In the genomic region with DNA sequence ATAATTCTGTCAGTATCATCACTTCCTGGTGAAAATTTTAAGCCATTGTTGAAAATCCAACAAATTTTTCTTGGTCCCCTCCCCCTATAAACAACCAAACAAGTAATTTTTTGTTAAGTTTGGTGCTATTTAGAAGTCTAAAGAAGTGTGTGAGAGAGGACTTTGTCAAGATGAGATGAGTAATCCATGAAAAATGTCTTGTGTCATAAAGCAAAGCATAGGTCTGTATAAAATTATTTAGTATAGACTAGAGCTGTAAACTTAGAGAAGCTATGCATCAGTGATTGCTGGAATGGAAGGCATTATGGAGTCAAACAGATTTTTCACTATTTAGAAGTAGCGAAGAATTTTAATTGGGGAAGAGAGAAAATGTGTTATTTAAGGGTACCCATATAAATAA, we compare ENCODE assay signal across 10 cellular contexts. TPM values are rescaled to one million over a fixed set of nuclear protein-coding genes. Genes with fewer than 3 reads are reported as not detected.
DNase-seq lines count a peak whose midpoint lies in the region; ATAC-seq, FAIRE-seq and TF ChIP-seq lines count a peak whose summit lies in the region.
"Had no signal": no experiment of that assay in that cellular context is flagged by ENCODE, and none has a peak within 500 bp of the region (broad histone marks: within the 10 kb centered on the region; RNA-seq: fewer than 3 reads in every experiment).

No MANE protein-coding gene starts in this region.

- peak overlapping the region; percentile 4 for H3K4me3 Mint-ChIP-seq in astrocyte (ENCODE audit: unreplicated experiment)
- no peak overlapping the region for H3K4me3 Mint-ChIP-seq in CD14-positive monocyte

- WGBS in A549 (ENCODE audit: missing lambda C conversion rate) = 97% methylated on average over 1 of the region's 1 CpG

- H3K9me3 Mint-ChIP-seq in astrocyte (ENCODE audit: unreplicated experiment) (no peaks in the 10 kb centered on the region), CD14-positive monocyte (peaks cover 0 to 2% (median 0%) of the 10 kb centered on the region in 7 donors)
- H3K9me3 Mint-ChIP-seq: activated naive CD4-positive, alpha-beta T cell treated with anti-CD3 and anti-CD28 coated beads, Interleukin-2, amount 50 U/mL, for 72 hours had no signal

- POLR2A ChIA-PET in A549 (lab: Yijun Ruan, JAX) = no interaction called here

- peaks cover 12% of the 10 kb centered on the region; the same call in 2 of the 3 replicates for H3K9me3 ChIP-seq in A549
- peaks cover 2% of the 10 kb centered on the region for H3K9me3 ChIP-seq in astrocyte (ENCODE audit: insufficient read depth, low read depth, low read length)
- H3K9me3 ChIP-seq in SJCRH30 (replicated peaks) = peaks cover 4% of the 10 kb centered on the region

- H3K9ac ChIP-seq in astrocyte (ENCODE audit: low read length) = no peak overlapping the region

- H3K27me3 Mint-ChIP-seq in astrocyte (ENCODE audit: low read depth, unreplicated experiment) (no peaks in the 10 kb centered on the region), CD14-positive monocyte (ENCODE audit: low read depth in 3 of 3) (peaks cover 0 to 2% (median 0%) of the 10 kb centered on the region in 3 donors)

- peak overlapping the region; percentile 75 for H3K27ac Mint-ChIP-seq in astrocyte (ENCODE audit: unreplicated experiment)
- H3K27ac Mint-ChIP-seq in CD14-positive monocyte = peak overlapping the region in 1 of 7 donors; percentile 46
- H3K27ac Mint-ChIP-seq: activated naive CD4-positive, alpha-beta T cell treated with anti-CD3 and anti-CD28 coated beads, Interleukin-2, amount 50 U/mL, for 72 hours had no signal

- TF ChIP-seq RAD21 in A549 (conservative IDR thresholded peaks at IDR 0.05 in 1 of 2, IDR thresholded peaks at IDR 0.05 in 1 of 2) = no peak

- no peaks in the 10 kb centered on the region for H3K27me3 ChIP-seq in astrocyte (ENCODE audit: insufficient read depth, low read length)
- H3K27me3 ChIP-seq in SJCRH30 = no peaks in the 10 kb centered on the region

- FAIRE-seq in A549 (lab: Jason Lieb, UNC) (no peak), astrocyte (lab: Jason Lieb, UNC) (no peak)

- no peak overlapping the region for H3K4me3 ChIP-seq in A549
- no peak overlapping the region for H3K4me3 ChIP-seq in astrocyte (ENCODE audit: insufficient read depth, low read depth, low read length)
- H3K4me3 ChIP-seq in fibroblast of pulmonary artery (replicated peaks; ENCODE audit: low read depth, low read length) = no peak overlapping the region
- H3K4me3 ChIP-seq in SJCRH30 = no peak overlapping the region

- no peak for TF ChIP-seq POLR2A in A549 (IDR thresholded peaks at IDR 0.05; ENCODE audit: low read length)

- H3K4me1 Mint-ChIP-seq in astrocyte (ENCODE audit: low read depth, unreplicated experiment) = peaks cover 29% of the 10 kb centered on the region
- peaks cover 45% of the 10 kb centered on the region for H3K4me1 Mint-ChIP-seq in CD14-positive monocyte

- peaks cover 32% of the 10 kb centered on the region for H3K4me1 ChIP-seq in A549
- H3K4me1 ChIP-seq in astrocyte (ENCODE audit: insufficient read depth, low read length) = peaks cover 19% of the 10 kb centered on the region
- H3K4me1 ChIP-seq in SJCRH30 = no peaks in the 10 kb centered on the region

- peaks cover 57% of the 10 kb centered on the region for H3K79me2 ChIP-seq in astrocyte (ENCODE audit: insufficient read depth, low read length)

- intact Hi-C loops in CD14-positive monocyte (cut with micrococcal nuclease) = no loop called here

- peaks cover 29% of the 10 kb centered on the region for H4K20me1 ChIP-seq in astrocyte (ENCODE audit: insufficient read depth, low read length)

- CTCF ChIA-PET in A549 (lab: Yijun Ruan, JAX) = interaction anchor here (0.9 to 3.5 kb wide), 5 partner anchors 16 to 89 kb away, joined by 3 to 17 read pairs (median 5); no protein-coding TSS in a partner anchor

- H3K36me3 Mint-ChIP-seq in astrocyte (ENCODE audit: low read depth, unreplicated experiment) (peaks cover 24% of the 10 kb centered on the region), CD14-positive monocyte (peaks cover 37 to 54% of the 10 kb centered on the region in 2 donors)

- H3K36me3 ChIP-seq in astrocyte (ENCODE audit: insufficient read depth, low read length) (no peaks in the 10 kb centered on the region), SJCRH30 (peaks cover 73% of the 10 kb centered on the region)

- TF ChIP-seq CTCF in A549 (IDR thresholded peaks at IDR 0.05) (no peak), astrocyte (IDR thresholded peaks at IDR 0.05; ENCODE audit: insufficient read depth, low read depth, low read length) (no peak), fibroblast of pulmonary artery (IDR thresholded peaks at IDR 0.05; ENCODE audit: low read length, missing control alignments) (no peak), CD14-positive monocyte (IDR thresholded peaks at IDR 0.05) (no peak)

- peak; percentile 46 to 58; a peak in 3 of 6 replicates for ATAC-seq in A549
- ATAC-seq: activated naive CD4-positive, alpha-beta T cell treated with anti-CD3 and anti-CD28 coated beads, Interleukin-2, amount 50 U/mL, for 72 hours had no signal

- H3K27ac ChIP-seq in A549 (no peak overlapping the region), astrocyte (ENCODE audit: low read depth, low read length) (peak overlapping the region; percentile 12), SJCRH30 (no peak overlapping the region)

- TF ChIP-seq EP300 in A549 (IDR thresholded peaks at IDR 0.05) = no peak

- peak in 1 of 2 experiments; percentile 23 for DNase-seq in A549 (ENCODE audit: low read depth in 1 of 2, low spot score in 1 of 2)
- DNase-seq in HS-27A (ENCODE audit: low read depth) = peak; percentile 34
- peak; percentile 47 for DNase-seq in astrocyte (ENCODE audit: low read depth)
- peak; percentile 62 for DNase-seq in fibroblast of pulmonary artery (ENCODE audit: low read depth)
- DNase-seq in cerebellum (ENCODE audit: low spot score) = no peak
- no peak for DNase-seq in SJCRH30
- DNase-seq in CD14-positive monocyte (ENCODE audit: low spot score) = no peak
- DNase-seq in NCI-H69 (lab: John Stamatoyannopoulos, UW) = no peak
- DNase-seq: DMS79 treated with DMSO at 0.1 percent for 48 hours had no signal

- no peak overlapping the region for H2AFZ ChIP-seq in astrocyte (ENCODE audit: low read depth, low read length)

- H3K4me2 ChIP-seq in A549 (peak overlapping the region; percentile 43), astrocyte (ENCODE audit: low read length) (peak overlapping the region; percentile 28)

TF ChIP-seq in A549, 52 proteins besides CTCF, POLR2A, EP300 and RAD21:
- 0 out of 2 replicates have a peak, but pooled peaks have one; percentile 24 for TF ChIP-seq FOSL2 (IDR thresholded peaks at IDR 0.05)
- TF ChIP-seq FOSL2 (CRISPR knock-in tag; IDR thresholded peaks at IDR 0.05) = peak; percentile 65
- TF ChIP-seq CHD2 (IDR thresholded peaks at IDR 0.05; ENCODE audit: low read length, partially characterized antibody) = no peak
- TF ChIP-seq ZNF302 (CRISPR knock-in tag; IDR thresholded peaks at IDR 0.05) = no peak
- no peak for TF ChIP-seq ZSCAN20 (CRISPR knock-in tag; IDR thresholded peaks at IDR 0.05)
- TF ChIP-seq, protein P1, sequence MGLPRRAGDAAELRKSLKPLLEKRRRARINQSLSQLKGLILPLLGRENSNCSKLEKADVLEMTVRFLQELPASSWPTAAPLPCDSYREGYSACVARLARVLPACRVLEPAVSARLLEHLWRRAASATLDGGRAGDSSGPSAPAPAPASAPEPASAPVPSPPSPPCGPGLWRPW (IDR thresholded peaks at IDR 0.05) = no peak

RNA-seq across cellular contexts. Expression of a gene that starts 31.4 kb away (rescaled TPM):
- polyA plus RNA-seq in A549 (2011; rRNA removed) = 94.7 and 126 TPM in 2 replicates
- 15.3 and 16.6 TPM in 2 replicates for polyA plus RNA-seq in A549 (2012; cell fraction: cytosol; rRNA removed)
- polyA plus RNA-seq in A549 (2012; cell fraction: nucleus; rRNA removed) = 5.6 and 9.9 TPM in 2 replicates
- 46.5 to 49.1 TPM (median 48.4 TPM) in 3 replicates for polyA plus RNA-seq in A549 (2017; fragmentation: RNase III; extraction: RNeasy Plus Mini Kit Qiagen cat#74134 plus additional on column Dnase treatment)
- 65.2 and 66.6 TPM in 2 replicates for polyA minus RNA-seq in A549 (2011; rRNA and poly(A)+ RNA removed)
- 96.6 and 98.2 TPM in 2 replicates for total RNA-seq in astrocyte
- total RNA-seq in cerebellum = 62.7 TPM
- total RNA-seq in SJCRH30 (2014; rRNA removed; shearing (Covaris generic)) = 71.2 and 84.2 TPM in 2 replicates
- 10 to 100 TPM in 1 of 2 donors, 1 to 10 TPM in 1; 8.6 to 10.2 TPM for polyA plus RNA-seq in CD14-positive monocyte

Comparison
In these comparisons a context has a peak if more than half of its experiments do, and no peak if none do; other contexts are left out.
1. DNase-seq: peak in HS-27A (single experiment), astrocyte (single experiment) and fibroblast of pulmonary artery (single experiment); none in cerebellum (single experiment), SJCRH30 (0 of 2), CD14-positive monocyte (single experiment) and NCI-H69 (single experiment).